18 cellular contexts compared by ENCODE assay signal in genomic region chr14:87142568-87143211, GRCh38.
"Had no signal": no experiment of that assay in that cellular context is flagged by ENCODE, and none has a peak within 500 bp of the region (broad histone marks: within the 10 kb centered on the region; RNA-seq: fewer than 3 reads in every experiment).

No MANE protein-coding gene starts in this region.

- DNase-seq: effector memory CD8-positive, alpha-beta T cell; esophagus squamous epithelium; foreskin melanocyte; head of caudate nucleus; left colon; left ventricle myocardium superior; naive B cell; psoas muscle; retina; stimulated activated CD4-positive, alpha-beta T cell treated with anti-CD3 and anti-CD28 coated beads, Interleukin-2, amount 100 ng/mL, for 24 hours; stimulated activated CD4-positive, alpha-beta T cell treated with anti-CD3 and anti-CD28 coated beads, Interleukin-4, amount 100 ng/mL, for 4 hours; stimulated activated naive B cell treated with anti-CD40 and anti-IgM and Interleukin-4, amounts not matched to agents 10 μg/mL and 1 μg/mL and 100 μg/mL, for 72 hours; stimulated activated naive CD8-positive, alpha-beta T cell treated with anti-CD3 and anti-CD28 coated beads, Interleukin-15, amount 100 ng/mL, for 72 hours; trophoblast cell had no signal

- H3K27ac ChIP-seq: esophagus squamous epithelium, parathyroid adenoma, psoas muscle had no signal

- H3K79me2 ChIP-seq: hepatocyte, parathyroid adenoma had no signal

- H3K4me2 ChIP-seq: hepatocyte had no signal

- ATAC-seq: effector memory CD8-positive, alpha-beta T cell; left colon; left ventricle myocardium superior; psoas muscle; sciatic nerve; stimulated activated naive B cell treated with anti-CD40 and anti-IgM and Interleukin-4, amounts not matched to agents 10 μg/mL and 1 μg/mL and 100 μg/mL, for 72 hours; stimulated activated naive CD8-positive, alpha-beta T cell treated with anti-CD3 and anti-CD28 coated beads, Interleukin-15, amount 100 ng/mL, for 72 hours had no signal

- H3K9me3 ChIP-seq: esophagus squamous epithelium, psoas muscle had no signal

- H3K27me3 ChIP-seq: esophagus squamous epithelium, hepatocyte had no signal

- H3K9ac ChIP-seq: parathyroid adenoma had no signal

- H3K4me3 ChIP-seq: esophagus squamous epithelium, hepatocyte, lung, psoas muscle had no signal

- H3K36me3 ChIP-seq: esophagus squamous epithelium had no signal

- H2AFZ ChIP-seq: hepatocyte, parathyroid adenoma had no signal

- H3K4me1 ChIP-seq: esophagus squamous epithelium, parathyroid adenoma, psoas muscle had no signal
